Comparison of ENCODE assay signal across 9 cellular contexts in genomic region chr1:44407430-44408180, GRCh38. TPM values are rescaled to one million over a fixed set of nuclear protein-coding genes. Genes with fewer than 3 reads are reported as not detected.
DNase-seq lines count a peak whose midpoint lies in the region; ATAC-seq lines count a peak whose summit lies in the region.
"Had no signal": no experiment of that assay in that cellular context is flagged by ENCODE, and none has a peak within 500 bp of the region (broad histone marks: within the 10 kb centered on the region; RNA-seq: fewer than 3 reads in every experiment).

No MANE protein-coding gene starts in this region.

- peaks cover 10% of the 10 kb centered on the region for H3K36me3 Mint-ChIP-seq in activated T-helper 17 cell treated with anti-CD3 and anti-CD28 coated beads, Interleukin-2, amount 50 U/mL, for 72 hours (ENCODE audit: low read depth)

- peaks cover 32% of the 10 kb centered on the region for H3K27me3 Mint-ChIP-seq in activated T-helper 17 cell treated with anti-CD3 and anti-CD28 coated beads, Interleukin-2, amount 50 U/mL, for 72 hours

- H3K4me1 Mint-ChIP-seq in activated T-helper 17 cell treated with anti-CD3 and anti-CD28 coated beads, Interleukin-2, amount 50 U/mL, for 72 hours = no peaks in the 10 kb centered on the region

- peak overlapping the region; percentile 29 for H3K4me3 ChIP-seq in iPS-11a (ENCODE audit: low read depth, low read length)

- no peaks in the 10 kb centered on the region for H3K9me3 Mint-ChIP-seq in activated T-helper 17 cell treated with anti-CD3 and anti-CD28 coated beads, Interleukin-2, amount 50 U/mL, for 72 hours

- no peak for ATAC-seq in activated T-helper 17 cell treated with anti-CD3 and anti-CD28 coated beads, Interleukin-2, amount 50 U/mL, for 72 hours (replicated peaks)
- ATAC-seq in stimulated activated naive CD8-positive, alpha-beta T cell treated with anti-CD3 and anti-CD28 coated beads, Interleukin-15, Interleukin-2, amounts not matched to agents 100 U/mL and 50 U/mL, for 24 hours = no peak
- no peak for ATAC-seq in GM19023 (IDR thresholded peaks at IDR 0.05; ENCODE audit: unreplicated experiment)

- H3K27ac Mint-ChIP-seq in activated T-helper 17 cell treated with anti-CD3 and anti-CD28 coated beads, Interleukin-2, amount 50 U/mL, for 72 hours = no peak overlapping the region

- DNase-seq in NCI-H82 (lab: John Stamatoyannopoulos, UW) = peak; percentile 34
- no peak for DNase-seq in NCI-H82 treated with DMSO at 0.1 percent for 48 hours (lab: John Stamatoyannopoulos, UW; ENCODE audit: unreplicated experiment)
- DNase-seq in stimulated activated naive CD8-positive, alpha-beta T cell treated with anti-CD3 and anti-CD28 coated beads, Interleukin-15, Interleukin-2, amounts not matched to agents 100 U/mL and 50 U/mL, for 24 hours = peak; percentile 23
- DNase-seq in GDM1 (lab: John Stamatoyannopoulos, UW) = no peak
- DNase-seq in dermis blood vessel endothelial cell = no peak
- DNase-seq: effector CD4-positive, alpha-beta T cell had no signal

- H3K4me3 Mint-ChIP-seq in activated T-helper 17 cell treated with anti-CD3 and anti-CD28 coated beads, Interleukin-2, amount 50 U/mL, for 72 hours = peak overlapping the region; percentile 81

RNA-seq across cellular contexts. Expression of gene RNF220, which starts 2.5 kb away (rescaled TPM):
- total RNA-seq in activated T-helper 17 cell treated with anti-CD3 and anti-CD28 coated beads, Interleukin-2, amount 50 U/mL, for 72 hours = 10 to 100 TPM; 54.8 to 88.7 TPM
- 74.0 and 90.4 TPM in 2 replicates for total RNA-seq in dermis blood vessel endothelial cell

RNA-seq across cellular contexts. Expression of gene ERI3, which starts 52.5 kb away (rescaled TPM):
- total RNA-seq in activated T-helper 17 cell treated with anti-CD3 and anti-CD28 coated beads, Interleukin-2, amount 50 U/mL, for 72 hours = 10 to 100 TPM; 30.7 to 41.8 TPM
- total RNA-seq in dermis blood vessel endothelial cell = 35.1 and 36.6 TPM in 2 replicates

Comparison
In these comparisons a context has a peak if more than half of its experiments do, and no peak if none do; other contexts are left out.
1. DNase-seq: peak in NCI-H82 (single experiment) and stimulated activated naive CD8-positive, alpha-beta T cell treated with anti-CD3 and anti-CD28 coated beads, Interleukin-15, Interleukin-2, amounts not matched to agents 100 U/mL and 50 U/mL, for 24 hours (single experiment); none in NCI-H82 treated with DMSO at 0.1 percent for 48 hours (single experiment), GDM1 (single experiment) and dermis blood vessel endothelial cell (single experiment).